25 cellular contexts compared by ENCODE assay signal in genomic region chr12:24228371-24228770, GRCh38.
"Had no signal": no experiment of that assay in that cellular context is flagged by ENCODE, and none has a peak within 500 bp of the region (broad histone marks: within the 10 kb centered on the region; RNA-seq: fewer than 3 reads in every experiment).

No MANE protein-coding gene starts in this region.

- H3K4me3 Mint-ChIP-seq: activated CD4-positive, alpha-beta T cell treated with anti-CD3 and anti-CD28 coated beads, Interleukin-2, amount 10 ng/mL, durations not matched to agents 24 days and 14 days; activated CD8-positive, alpha-beta memory T cell treated with anti-CD3 and anti-CD28 coated beads, Interleukin-2, amount 10 ng/mL, durations not matched to agents 7 days and 5 days; activated CD8-positive, alpha-beta T cell treated with anti-CD3 and anti-CD28 coated beads for 36 hours; activated naive CD8-positive, alpha-beta T cell treated with anti-CD3 and anti-CD28 coated beads, Interleukin-2, amount 50 U/mL, for 24 hours; activated T-helper 1 cell treated with anti-CD3 and anti-CD28 coated beads, Interleukin-12 subunit alpha, Interleukin-12 subunit beta, Interleukin-2, Interleukin-4 antibody, amounts not matched to agents 30 ng/mL and 10 ng/mL and 1 ng/mL, durations not matched to agents 14 hours and 24 hours and 36 hours; dendritic cell treated with granulocyte-macrophage colony-stimulating factor and Interleukin-4, amounts not matched to agents 40 ng/mL and 50 ng/mL, for 4 days; immature natural killer cell had no signal

- H3K36me3 Mint-ChIP-seq: activated CD8-positive, alpha-beta memory T cell treated with anti-CD3 and anti-CD28 coated beads, Interleukin-2, amount 10 ng/mL, durations not matched to agents 7 days and 5 days; immature natural killer cell had no signal

- H3K27ac ChIP-seq: brain microvascular endothelial cell, hepatocyte, tibial nerve, VCaP had no signal

- H3K9me3 ChIP-seq: tibial nerve had no signal

- DNase-seq: activated CD4-positive, alpha-beta T cell treated with anti-CD3 and anti-CD28 coated beads, Interleukin-2, amount 10 ng/mL, durations not matched to agents 24 days and 14 days; activated CD8-positive, alpha-beta memory T cell treated with anti-CD3 and anti-CD28 coated beads, Interleukin-2, amount 10 ng/mL, durations not matched to agents 7 days and 5 days; activated CD8-positive, alpha-beta T cell treated with anti-CD3 and anti-CD28 coated beads for 36 hours; activated gamma-delta T cell; activated naive CD4-positive, alpha-beta T cell treated with anti-CD3 and anti-CD28 coated beads, Interleukin-2, amount 50 U/mL, for 16 hours; activated naive CD8-positive, alpha-beta T cell treated with anti-CD3 and anti-CD28 coated beads, Interleukin-2, amount 50 U/mL, for 24 hours; activated T-cell treated with anti-CD3 and anti-CD28 coated beads for 4 hours; brain microvascular endothelial cell; caudate nucleus; effector CD8-positive, alpha-beta T cell; foreskin melanocyte; immature natural killer cell; left ventricle myocardium superior; stimulated activated CD4-positive, alpha-beta T cell treated with anti-CD3 and anti-CD28 coated beads, Interleukin-12 subunit alpha, Interleukin-12 subunit beta, amount 100 ng/mL, for 4 hours; stimulated activated CD4-positive, alpha-beta T cell treated with anti-CD3 and anti-CD28 coated beads, Interleukin-4, amount 100 ng/mL, for 4 hours; stimulated activated naive CD8-positive, alpha-beta T cell treated with anti-CD3 and anti-CD28 coated beads, Interleukin-15, Interleukin-2, amounts not matched to agents 100 U/mL and 50 U/mL, for 24 hours; substantia nigra; T-helper 2 cell had no signal

- H3K9me3 Mint-ChIP-seq: activated naive CD8-positive, alpha-beta T cell treated with anti-CD3 and anti-CD28 coated beads, Interleukin-2, amount 50 U/mL, for 24 hours; dendritic cell treated with granulocyte-macrophage colony-stimulating factor and Interleukin-4, amounts not matched to agents 40 ng/mL and 50 ng/mL, for 4 days had no signal

- H3K27ac Mint-ChIP-seq: activated CD4-positive, alpha-beta T cell treated with anti-CD3 and anti-CD28 coated beads, Interleukin-2, amount 10 ng/mL, durations not matched to agents 24 days and 14 days; activated CD8-positive, alpha-beta memory T cell treated with anti-CD3 and anti-CD28 coated beads, Interleukin-2, amount 10 ng/mL, durations not matched to agents 7 days and 5 days; activated CD8-positive, alpha-beta T cell treated with anti-CD3 and anti-CD28 coated beads for 36 hours; activated naive CD8-positive, alpha-beta T cell treated with anti-CD3 and anti-CD28 coated beads, Interleukin-2, amount 50 U/mL, for 24 hours; activated T-helper 1 cell treated with anti-CD3 and anti-CD28 coated beads, Interleukin-12 subunit alpha, Interleukin-12 subunit beta, Interleukin-2, Interleukin-4 antibody, amounts not matched to agents 30 ng/mL and 10 ng/mL and 1 ng/mL, durations not matched to agents 14 hours and 24 hours and 36 hours; dendritic cell treated with granulocyte-macrophage colony-stimulating factor and Interleukin-4, amounts not matched to agents 40 ng/mL and 50 ng/mL, for 4 days; immature natural killer cell; progenitor cell of endocrine pancreas had no signal

- ATAC-seq: activated CD4-positive, CD25-positive, alpha-beta regulatory T cell treated with anti-CD3 and anti-CD28 coated beads, Interleukin-2, amount 50 U/mL, for 24 hours; activated CD8-positive, alpha-beta memory T cell treated with anti-CD3 and anti-CD28 coated beads, Interleukin-2, amount 10 ng/mL, durations not matched to agents 7 days and 5 days; activated CD8-positive, alpha-beta T cell treated with anti-CD3 and anti-CD28 coated beads for 36 hours; activated naive CD8-positive, alpha-beta T cell treated with anti-CD3 and anti-CD28 coated beads, Interleukin-2, amount 50 U/mL, for 24 hours; left ventricle myocardium superior; stimulated activated naive CD8-positive, alpha-beta T cell treated with anti-CD3 and anti-CD28 coated beads, Interleukin-15, Interleukin-2, amounts not matched to agents 100 U/mL and 50 U/mL, for 24 hours had no signal

- H3K27me3 ChIP-seq: brain microvascular endothelial cell, hepatocyte, tibial nerve had no signal

- H3K4me2 ChIP-seq: hepatocyte had no signal

- H3K4me3 ChIP-seq: hepatocyte, tibial nerve had no signal

- H3K27me3 Mint-ChIP-seq: activated CD4-positive, alpha-beta T cell treated with anti-CD3 and anti-CD28 coated beads, Interleukin-2, amount 10 ng/mL, durations not matched to agents 24 days and 14 days; activated CD8-positive, alpha-beta memory T cell treated with anti-CD3 and anti-CD28 coated beads, Interleukin-2, amount 10 ng/mL, durations not matched to agents 7 days and 5 days; activated CD8-positive, alpha-beta T cell treated with anti-CD3 and anti-CD28 coated beads for 36 hours; activated naive CD8-positive, alpha-beta T cell treated with anti-CD3 and anti-CD28 coated beads, Interleukin-2, amount 50 U/mL, for 24 hours; dendritic cell treated with granulocyte-macrophage colony-stimulating factor and Interleukin-4, amounts not matched to agents 40 ng/mL and 50 ng/mL, for 4 days; progenitor cell of endocrine pancreas had no signal

- H3K79me2 ChIP-seq: hepatocyte had no signal

- H3K4me1 Mint-ChIP-seq: activated CD4-positive, alpha-beta T cell treated with anti-CD3 and anti-CD28 coated beads, Interleukin-2, amount 10 ng/mL, durations not matched to agents 24 days and 14 days; activated naive CD8-positive, alpha-beta T cell treated with anti-CD3 and anti-CD28 coated beads, Interleukin-2, amount 50 U/mL, for 24 hours; immature natural killer cell had no signal

- H3K36me3 ChIP-seq: brain microvascular endothelial cell, tibial nerve had no signal
